Comparison of ENCODE assay signal across 1 cellular context in the genomic region with DNA sequence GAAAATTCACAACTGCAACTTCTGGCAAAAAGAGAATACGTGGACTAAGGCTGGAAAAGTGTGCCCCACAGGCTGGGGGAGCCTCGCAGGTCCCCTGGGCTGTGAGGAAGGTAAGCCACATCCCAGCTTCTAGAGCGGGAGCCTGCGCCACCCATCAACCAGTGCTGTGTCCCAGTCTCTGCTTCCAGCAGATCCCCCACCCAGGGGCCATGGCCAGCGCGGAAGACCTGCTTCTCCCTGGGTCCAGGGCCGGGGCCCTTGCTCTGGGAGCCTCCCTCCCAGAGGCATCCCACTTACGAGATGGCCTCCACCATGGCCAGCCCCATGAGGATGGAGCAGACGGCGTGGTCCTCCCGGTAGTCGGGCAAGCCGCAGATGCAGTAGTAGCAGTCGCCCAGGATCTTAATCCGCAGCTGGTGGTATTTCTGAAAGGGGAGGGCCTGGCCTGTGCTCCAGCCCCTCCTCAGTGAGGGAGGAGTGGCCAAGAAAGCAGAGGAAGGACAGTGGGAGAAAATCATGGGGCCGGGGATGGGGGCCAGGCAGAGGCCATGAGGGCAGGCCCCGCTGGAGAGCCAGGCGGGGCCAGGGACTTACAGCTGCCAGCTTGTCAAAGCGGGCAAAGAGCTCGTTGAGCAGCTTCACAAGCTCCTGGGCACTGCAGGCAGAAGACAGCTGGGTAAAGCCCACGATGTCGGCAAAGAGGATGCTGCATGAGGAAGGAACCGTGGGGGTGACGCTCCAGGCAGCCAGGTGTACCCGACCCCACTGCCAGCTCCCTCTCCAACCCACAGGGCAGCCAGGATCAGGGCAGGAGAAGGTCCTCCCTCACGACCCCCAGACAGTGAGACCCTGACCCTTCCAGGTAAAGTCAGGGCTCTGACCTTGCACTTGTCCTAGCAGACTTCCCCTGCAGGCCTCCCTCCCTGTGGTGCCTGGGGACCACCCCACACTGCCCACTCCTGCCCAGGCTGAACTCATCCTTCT.
TF ChIP-seq lines count a peak whose summit lies in the region.

No MANE protein-coding gene starts in this region.

TF ChIP-seq in GM12878, 131 proteins besides CTCF, POLR2A, EP300 and RAD21:
- TF ChIP-seq, protein P1, sequence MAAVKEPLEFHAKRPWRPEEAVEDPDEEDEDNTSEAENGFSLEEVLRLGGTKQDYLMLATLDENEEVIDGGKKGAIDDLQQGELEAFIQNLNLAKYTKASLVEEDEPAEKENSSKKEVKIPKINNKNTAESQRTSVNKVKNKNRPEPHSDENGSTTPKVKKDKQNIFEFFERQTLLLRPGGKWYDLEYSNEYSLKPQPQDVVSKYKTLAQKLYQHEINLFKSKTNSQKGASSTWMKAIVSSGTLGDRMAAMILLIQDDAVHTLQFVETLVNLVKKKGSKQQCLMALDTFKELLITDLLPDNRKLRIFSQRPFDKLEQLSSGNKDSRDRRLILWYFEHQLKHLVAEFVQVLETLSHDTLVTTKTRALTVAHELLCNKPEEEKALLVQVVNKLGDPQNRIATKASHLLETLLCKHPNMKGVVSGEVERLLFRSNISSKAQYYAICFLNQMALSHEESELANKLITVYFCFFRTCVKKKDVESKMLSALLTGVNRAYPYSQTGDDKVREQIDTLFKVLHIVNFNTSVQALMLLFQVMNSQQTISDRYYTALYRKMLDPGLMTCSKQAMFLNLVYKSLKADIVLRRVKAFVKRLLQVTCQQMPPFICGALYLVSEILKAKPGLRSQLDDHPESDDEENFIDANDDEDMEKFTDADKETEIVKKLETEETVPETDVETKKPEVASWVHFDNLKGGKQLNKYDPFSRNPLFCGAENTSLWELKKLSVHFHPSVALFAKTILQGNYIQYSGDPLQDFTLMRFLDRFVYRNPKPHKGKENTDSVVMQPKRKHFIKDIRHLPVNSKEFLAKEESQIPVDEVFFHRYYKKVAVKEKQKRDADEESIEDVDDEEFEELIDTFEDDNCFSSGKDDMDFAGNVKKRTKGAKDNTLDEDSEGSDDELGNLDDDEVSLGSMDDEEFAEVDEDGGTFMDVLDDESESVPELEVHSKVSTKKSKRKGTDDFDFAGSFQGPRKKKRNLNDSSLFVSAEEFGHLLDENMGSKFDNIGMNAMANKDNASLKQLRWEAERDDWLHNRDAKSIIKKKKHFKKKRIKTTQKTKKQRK (IDR thresholded peaks at IDR 0.05; ENCODE audit: low read depth, low read length) = no peak
- TF ChIP-seq, protein P2, sequence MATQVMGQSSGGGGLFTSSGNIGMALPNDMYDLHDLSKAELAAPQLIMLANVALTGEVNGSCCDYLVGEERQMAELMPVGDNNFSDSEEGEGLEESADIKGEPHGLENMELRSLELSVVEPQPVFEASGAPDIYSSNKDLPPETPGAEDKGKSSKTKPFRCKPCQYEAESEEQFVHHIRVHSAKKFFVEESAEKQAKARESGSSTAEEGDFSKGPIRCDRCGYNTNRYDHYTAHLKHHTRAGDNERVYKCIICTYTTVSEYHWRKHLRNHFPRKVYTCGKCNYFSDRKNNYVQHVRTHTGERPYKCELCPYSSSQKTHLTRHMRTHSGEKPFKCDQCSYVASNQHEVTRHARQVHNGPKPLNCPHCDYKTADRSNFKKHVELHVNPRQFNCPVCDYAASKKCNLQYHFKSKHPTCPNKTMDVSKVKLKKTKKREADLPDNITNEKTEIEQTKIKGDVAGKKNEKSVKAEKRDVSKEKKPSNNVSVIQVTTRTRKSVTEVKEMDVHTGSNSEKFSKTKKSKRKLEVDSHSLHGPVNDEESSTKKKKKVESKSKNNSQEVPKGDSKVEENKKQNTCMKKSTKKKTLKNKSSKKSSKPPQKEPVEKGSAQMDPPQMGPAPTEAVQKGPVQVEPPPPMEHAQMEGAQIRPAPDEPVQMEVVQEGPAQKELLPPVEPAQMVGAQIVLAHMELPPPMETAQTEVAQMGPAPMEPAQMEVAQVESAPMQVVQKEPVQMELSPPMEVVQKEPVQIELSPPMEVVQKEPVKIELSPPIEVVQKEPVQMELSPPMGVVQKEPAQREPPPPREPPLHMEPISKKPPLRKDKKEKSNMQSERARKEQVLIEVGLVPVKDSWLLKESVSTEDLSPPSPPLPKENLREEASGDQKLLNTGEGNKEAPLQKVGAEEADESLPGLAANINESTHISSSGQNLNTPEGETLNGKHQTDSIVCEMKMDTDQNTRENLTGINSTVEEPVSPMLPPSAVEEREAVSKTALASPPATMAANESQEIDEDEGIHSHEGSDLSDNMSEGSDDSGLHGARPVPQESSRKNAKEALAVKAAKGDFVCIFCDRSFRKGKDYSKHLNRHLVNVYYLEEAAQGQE (IDR thresholded peaks at IDR 0.05; ENCODE audit: low read depth, low read length) = no peak
- no peak for TF ChIP-seq TARDBP (IDR thresholded peaks at IDR 0.05; ENCODE audit: borderline replicate concordance)
- no peak for TF ChIP-seq RFX5 (IDR thresholded peaks at IDR 0.05; ENCODE audit: low read depth, low read length)
- no peak for TF ChIP-seq STAT3 (IDR thresholded peaks at IDR 0.05; ENCODE audit: low read depth, low read length)
- TF ChIP-seq MTA2 (IDR thresholded peaks at IDR 0.05; ENCODE audit: low read depth) = no peak
- no peak for TF ChIP-seq FOXM1 (IDR thresholded peaks at IDR 0.05; ENCODE audit: low read depth, low read length)
- TF ChIP-seq POLR2AphosphoS2 (IDR thresholded peaks at IDR 0.05; ENCODE audit: low read depth, low read length) = no peak
- TF ChIP-seq, protein P3, sequence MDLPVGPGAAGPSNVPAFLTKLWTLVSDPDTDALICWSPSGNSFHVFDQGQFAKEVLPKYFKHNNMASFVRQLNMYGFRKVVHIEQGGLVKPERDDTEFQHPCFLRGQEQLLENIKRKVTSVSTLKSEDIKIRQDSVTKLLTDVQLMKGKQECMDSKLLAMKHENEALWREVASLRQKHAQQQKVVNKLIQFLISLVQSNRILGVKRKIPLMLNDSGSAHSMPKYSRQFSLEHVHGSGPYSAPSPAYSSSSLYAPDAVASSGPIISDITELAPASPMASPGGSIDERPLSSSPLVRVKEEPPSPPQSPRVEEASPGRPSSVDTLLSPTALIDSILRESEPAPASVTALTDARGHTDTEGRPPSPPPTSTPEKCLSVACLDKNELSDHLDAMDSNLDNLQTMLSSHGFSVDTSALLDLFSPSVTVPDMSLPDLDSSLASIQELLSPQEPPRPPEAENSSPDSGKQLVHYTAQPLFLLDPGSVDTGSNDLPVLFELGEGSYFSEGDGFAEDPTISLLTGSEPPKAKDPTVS (IDR thresholded peaks at IDR 0.05; ENCODE audit: low read depth, low read length) = no peak
- TF ChIP-seq MEF2A (IDR thresholded peaks at IDR 0.05; ENCODE audit: insufficient read depth, low read depth, low read length) = no peak
